Comparison of ENCODE assay signal across 28 cellular contexts in genomic region chr4:140183270-140183669, GRCh38.
"Had no signal": no experiment of that assay in that cellular context is flagged by ENCODE, and none has a peak within 500 bp of the region (broad histone marks: within the 10 kb centered on the region; RNA-seq: fewer than 3 reads in every experiment).

No MANE protein-coding gene starts in this region.

- H3K36me3 ChIP-seq: colonic mucosa, esophagus muscularis mucosa, esophagus squamous epithelium, gastrocnemius medialis, gastroesophageal sphincter, heart left ventricle, heart right ventricle had no signal

- H3K9me3 ChIP-seq: colonic mucosa, esophagus muscularis mucosa, esophagus squamous epithelium, gastrocnemius medialis, gastroesophageal sphincter, heart left ventricle, heart right ventricle had no signal

- DNase-seq: colonic mucosa; cortex of kidney; dermis blood vessel endothelial cell; dorsolateral prefrontal cortex; effector CD4-positive, alpha-beta T cell; effector CD8-positive, alpha-beta T cell; effector memory CD4-positive, alpha-beta T cell; effector memory CD8-positive, alpha-beta T cell; endodermal cell; erythroblast; esophagus squamous epithelium; foreskin fibroblast; foreskin melanocyte; gastrocnemius medialis; glutamatergic neuron; head of caudate nucleus; heart left ventricle; heart right ventricle had no signal

- FAIRE-seq: colon, endometrium, endothelial cell of umbilical vein, frontal cortex had no signal

- H3K27ac ChIP-seq: colonic mucosa, coronary artery, dorsolateral prefrontal cortex, epithelial cell of prostate, esophagus muscularis mucosa, esophagus squamous epithelium, foreskin keratinocyte, gastrocnemius medialis, gastroesophageal sphincter, heart left ventricle, heart right ventricle, hepatocyte had no signal

- H3K4me1 ChIP-seq: gastrocnemius medialis, gastroesophageal sphincter, heart left ventricle, heart right ventricle had no signal

- H3K4me3 ChIP-seq: colonic mucosa, coronary artery, dorsolateral prefrontal cortex, esophagus muscularis mucosa, esophagus squamous epithelium, gastrocnemius medialis, gastroesophageal sphincter, heart left ventricle, heart right ventricle, hepatocyte had no signal
